In the genomic region with DNA sequence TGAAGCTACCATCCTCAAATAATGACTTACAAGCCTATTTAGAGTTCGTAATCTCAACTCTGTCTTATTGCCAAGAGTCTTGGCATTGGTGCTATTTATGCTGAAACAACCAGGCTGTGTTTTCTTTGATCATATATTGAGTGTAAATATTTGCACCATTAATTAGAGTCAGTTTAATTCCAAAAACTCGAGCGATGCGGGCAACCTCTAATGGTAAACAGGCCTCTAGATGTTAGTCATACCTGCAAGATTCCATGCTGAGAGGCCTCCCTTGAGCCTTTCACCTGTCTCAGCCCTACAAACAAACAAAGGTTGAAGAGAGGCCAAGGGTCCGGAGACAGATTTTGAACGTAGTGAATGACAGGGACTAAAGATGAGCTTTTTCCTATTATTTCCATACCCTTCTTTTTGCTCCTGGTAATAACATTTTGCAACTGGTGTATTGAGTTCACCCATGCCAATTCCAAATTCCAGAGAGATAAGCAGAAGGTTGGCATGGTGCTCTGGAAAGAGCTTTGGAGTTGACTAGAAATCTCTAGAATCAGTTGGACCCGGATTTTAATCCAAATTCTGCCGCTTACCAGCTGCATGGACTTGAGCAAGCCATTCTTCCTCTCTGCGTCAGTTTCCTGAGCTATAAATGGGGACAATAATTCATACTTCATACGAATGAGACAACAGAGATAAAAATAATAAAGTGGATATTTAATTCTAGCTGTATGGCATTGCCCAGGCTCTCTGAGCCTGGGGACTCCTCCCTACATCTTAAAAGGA, we compare ENCODE assay signal across 20 cellular contexts.
DNase-seq lines count a peak whose midpoint lies in the region; ATAC-seq, FAIRE-seq and TF ChIP-seq lines count a peak whose summit lies in the region.
"Had no signal": no experiment of that assay in that cellular context is flagged by ENCODE, and none has a peak within 500 bp of the region (broad histone marks: within the 10 kb centered on the region; RNA-seq: fewer than 3 reads in every experiment).

No MANE protein-coding gene starts in this region.

- no peaks in the 10 kb centered on the region for H4K20me1 ChIP-seq in endothelial cell of umbilical vein (replicated peaks; ENCODE audit: control insufficient read depth, extremely low read depth, insufficient read depth, low read length)

- no peak for TF ChIP-seq CTCF in breast epithelium (IDR thresholded peaks at IDR 0.05)
- TF ChIP-seq CTCF in endothelial cell of umbilical vein (IDR thresholded peaks at IDR 0.05; ENCODE audit: extremely low read depth in 1 of 2, insufficient read depth in 1 of 2, low read depth in 1 of 2, low read length in 2 of 2) = no peak
- TF ChIP-seq CTCF in left lung (IDR thresholded peaks at IDR 0.05) = no peak

- DNase-seq in T47D (ENCODE audit: low read depth in 1 of 2, low spot score in 1 of 2) (peak; percentile 18 to 39), breast epithelium (ENCODE audit: low spot score in 2 of 2) (no peak), endothelial cell of umbilical vein (ENCODE audit: low read depth, low spot score) (peak; percentile 60), lung microvascular endothelial cell (ENCODE audit: low read depth in 2 of 2) (peak; percentile 53 to 61), NCI-H1417 treated with DMSO at 0.1 percent for 48 hours (lab: John Stamatoyannopoulos, UW) (no peak), left lung (no peak), hepatic stellate cell (ENCODE audit: low spot score) (no peak)
- DNase-seq: AML-193, DND-41, HFFc6, NCI-H1092 treated with DMSO at 0.1 percent for 48 hours, NCI-H1694, NCI-H2081 treated with DMSO at 0.1 percent for 48 hours, NCI-H748 treated with DMSO at 0.1 percent for 48 hours, SHP77 had no signal

- H3K36me3 ChIP-seq in breast epithelium (no peaks in the 10 kb centered on the region), endothelial cell of umbilical vein (ENCODE audit: control insufficient read depth in 2 of 2, extremely low read depth in 1 of 2, insufficient read depth in 2 of 2, low read length in 2 of 2) (no peaks in the 10 kb centered on the region), left lung (no peaks in the 10 kb centered on the region)

- no peak for TF ChIP-seq POLR2A in breast epithelium (IDR thresholded peaks at IDR 0.05)
- no peak for TF ChIP-seq POLR2A in endothelial cell of umbilical vein (IDR thresholded peaks at IDR 0.05; ENCODE audit: low read depth, low read length)

- dilution Hi-C loops in endothelial cell of umbilical vein (cut with MboI; ENCODE audit: extremely low pct_ligation_motif_present, low sequenced_read_pairs) = no loop called here

- intact Hi-C loops in breast epithelium (cut with DNase I; ENCODE audit: low total_unique reads) (no loop called here), endothelial cell of umbilical vein (cut with micrococcal nuclease) (loop anchor here (10.0 kb wide), 1 partner anchor 96 kb away; the partner anchor contains the start of gene ANO1), left lung (cut with DNase I) (no loop called here)

- no peak overlapping the region for H3K4me3 ChIP-seq in breast epithelium
- no peak overlapping the region for H3K4me3 ChIP-seq in endothelial cell of umbilical vein (replicated peaks in 1 of 3; ENCODE audit: insufficient read depth in 1 of 3, low read depth in 1 of 3, low read length in 3 of 3)
- H3K4me3 ChIP-seq in left lung = no peak overlapping the region
- H3K4me3 ChIP-seq: SK-N-MC had no signal

- CTCF ChIA-PET in endothelial cell of umbilical vein (lab: Charles Lee) = interaction anchor here (0.6 to 2.3 kb wide), 9 partner anchors 10 to 217 kb away, joined by 3 to 6 read pairs (median 4); no protein-coding TSS in a partner anchor

- in situ Hi-C loops in T47D (cut with HindIII; ENCODE audit: low pct_unique_long_range_greater_than_20kb, low sequenced_read_pairs) = no loop called here

- H3K9ac ChIP-seq in endothelial cell of umbilical vein (replicated peaks; ENCODE audit: extremely low read depth, insufficient read depth, low read length) = no peak overlapping the region

- no TSS peak for BruUV-seq in endothelial cell of umbilical vein (replicated peaks; lab: Mats Ljungman, UMichigan)

- no peaks in the 10 kb centered on the region for H3K4me1 ChIP-seq in breast epithelium
- H3K4me1 ChIP-seq in endothelial cell of umbilical vein (ENCODE audit: control insufficient read depth, extremely low read depth, insufficient read depth, low read length) = peaks cover 15% of the 10 kb centered on the region
- no peaks in the 10 kb centered on the region for H3K4me1 ChIP-seq in left lung

- H3K9me3 ChIP-seq in breast epithelium = no peaks in the 10 kb centered on the region
- no peaks in the 10 kb centered on the region for H3K9me3 ChIP-seq in endothelial cell of umbilical vein (replicated peaks; ENCODE audit: control insufficient read depth, insufficient read depth, low read length)
- no peaks in the 10 kb centered on the region for H3K9me3 ChIP-seq in left lung

- H3K79me2 ChIP-seq in endothelial cell of umbilical vein (ENCODE audit: control insufficient read depth, insufficient read depth, low read length) = no peaks in the 10 kb centered on the region

- H3K27me3 ChIP-seq in breast epithelium (peaks cover 0 to 2% of the 10 kb centered on the region in 2 donors), endothelial cell of umbilical vein (ENCODE audit: control insufficient read depth in 2 of 2, insufficient read depth in 2 of 2, low read length in 2 of 2) (peaks cover 5 to 11% of the 10 kb centered on the region in 2 experiments), left lung (peaks cover 9 to 65% of the 10 kb centered on the region in 2 donors)

- H2AFZ ChIP-seq in endothelial cell of umbilical vein (ENCODE audit: low read depth, low read length) = peak overlapping the region; percentile 14

- POLR2A ChIA-PET in endothelial cell of umbilical vein (lab: Charles Lee) = no interaction called here

- ATAC-seq in HG02973 (IDR thresholded peaks at IDR 0.05; ENCODE audit: unreplicated experiment) = no peak
- no peak for ATAC-seq in left lung

- peak overlapping the region; percentile 20 for H3K4me2 ChIP-seq in endothelial cell of umbilical vein (ENCODE audit: insufficient read depth, low read length)

- peak; percentile 93 for FAIRE-seq in endothelial cell of umbilical vein (lab: Jason Lieb, UNC)
- FAIRE-seq: H54, HTR-8/SVneo had no signal

- no peaks in the 10 kb centered on the region for H3K9me1 ChIP-seq in endothelial cell of umbilical vein (replicated peaks; ENCODE audit: control insufficient read depth, extremely low read depth, insufficient read depth, low read length)

- H3K27ac ChIP-seq in breast epithelium (no peak overlapping the region), endothelial cell of umbilical vein (ENCODE audit: insufficient read depth, low read depth, low read length) (peak overlapping the region; percentile 2), left lung (no peak overlapping the region)
- H3K27ac ChIP-seq: 22Rv1, SK-N-MC had no signal

TF ChIP-seq in endothelial cell of umbilical vein, 7 proteins besides CTCF, POLR2A, EP300 and RAD21:
- TF ChIP-seq JUN (IDR thresholded peaks at IDR 0.05; ENCODE audit: borderline replicate concordance, insufficient read depth, insufficient read length, low read depth) (peak; percentile 54), EZH2 (IDR thresholded peaks at IDR 0.05; ENCODE audit: borderline replicate concordance, low read depth, low read length, severe bottlenecking) (no peak), MYC (IDR thresholded peaks at IDR 0.05; ENCODE audit: low read depth, low read length) (no peak), GATA2 (IDR thresholded peaks at IDR 0.05; ENCODE audit: insufficient read depth, insufficient read length, low read depth, low read length) (peak; percentile 50), POLR2AphosphoS5 (IDR thresholded peaks at IDR 0.05; ENCODE audit: insufficient read depth, low read depth, low read length) (peak; percentile 36), FOS (IDR thresholded peaks at IDR 0.05; ENCODE audit: borderline replicate concordance, insufficient read depth, low read length) (peak; percentile 61)
- TF ChIP-seq, protein P1, sequence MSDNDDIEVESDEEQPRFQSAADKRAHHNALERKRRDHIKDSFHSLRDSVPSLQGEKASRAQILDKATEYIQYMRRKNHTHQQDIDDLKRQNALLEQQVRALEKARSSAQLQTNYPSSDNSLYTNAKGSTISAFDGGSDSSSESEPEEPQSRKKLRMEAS (IDR thresholded peaks at IDR 0.05; ENCODE audit: insufficient read depth, insufficient read length) = no peak

Comparison
In these comparisons a context has a peak if more than half of its experiments do, and no peak if none do; other contexts are left out.
1. DNase-seq: peak in T47D (2 of 2), endothelial cell of umbilical vein (single experiment) and lung microvascular endothelial cell (2 of 2); none in breast epithelium (0 of 2), NCI-H1417 treated with DMSO at 0.1 percent for 48 hours (single experiment), left lung (0 of 2) and hepatic stellate cell (single experiment).